In the genomic region with DNA sequence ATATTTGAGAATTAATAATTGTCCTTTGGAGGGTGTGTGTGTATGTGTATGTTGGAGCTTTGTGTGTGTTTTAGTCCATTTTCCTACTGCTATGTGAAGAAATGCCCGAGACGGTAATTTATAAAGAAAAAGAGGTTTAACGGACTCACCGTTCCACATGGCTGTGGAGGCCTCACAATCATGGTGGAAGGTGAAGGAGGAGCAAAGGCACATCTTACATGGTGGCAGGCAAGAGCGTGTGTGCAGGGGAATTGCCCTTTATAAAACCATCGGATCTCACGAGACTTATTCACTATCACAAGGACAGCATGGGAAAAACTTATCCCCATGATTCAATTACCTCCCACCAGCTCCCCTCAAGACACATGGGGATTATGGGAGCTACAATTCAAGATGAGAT, we compare ENCODE assay signal across 1 cellular context.
A peak's percentile ranks its signal among the peaks of the same experiment; 100 is the strongest.
TF ChIP-seq lines count a peak whose summit lies in the region.

No MANE protein-coding gene starts in this region.

TF ChIP-seq in K562, 482 proteins besides CTCF, POLR2A, EP300 and RAD21:
- TF ChIP-seq KAT7 (CRISPR knock-in tag; IDR thresholded peaks at IDR 0.05; ENCODE audit: borderline replicate concordance) (no peak), ZNF431 (CRISPR knock-in tag; IDR thresholded peaks at IDR 0.05) (peak; percentile 72; the same call in 1 of the 2 replicates)
